ENCODE assay signal across 8 cellular contexts in genomic region chr14:91374897-91375747, GRCh38. TPM values are rescaled to one million over a fixed set of nuclear protein-coding genes. Genes with fewer than 3 reads are reported as not detected.
DNase-seq lines count a peak whose midpoint lies in the region; ATAC-seq, FAIRE-seq and TF ChIP-seq lines count a peak whose summit lies in the region.

No MANE protein-coding gene starts in this region.

- H2BK12ac ChIP-seq in H1 (ENCODE audit: low read depth, low read length), result peak overlapping the region; percentile 80; the same call in 1 of the 2 replicates

- DNase-seq in LHCN-M2 (ENCODE audit: low read depth) (peak; percentile 52), Peyer's patch (no peak), H1 (ENCODE audit: low read depth in 1 of 2, low spot score in 2 of 2) (no peak)
- DNase-seq in activated CD8-positive, alpha-beta memory T cell treated with anti-CD3 and anti-CD28 coated beads, Interleukin-2, amount 50 U/mL, for 4 hours, result no peak

- no peak for TF ChIP-seq RAD21 in H1 (IDR thresholded peaks at IDR 0.05 in 1 of 2, conservative IDR thresholded peaks at IDR 0.05 in 1 of 2; ENCODE audit: low read depth in 2 of 2, low read length in 2 of 2)

- peak overlapping the region; percentile 77; the same call in 1 of the 2 replicates for H2BK15ac ChIP-seq in H1 (ENCODE audit: low read length)

- H3K4me2 ChIP-seq in BLaER1 treated with 17β-estradiol and CSF1 and Interleukin-3, amounts not matched to agents 10 nM and 100 nM, result peak overlapping the region; percentile 79 to 99 (median 92)
- no peak overlapping the region for H3K4me2 ChIP-seq in H1 (ENCODE audit: insufficient read depth in 1 of 2, low read depth in 2 of 2, low read length in 2 of 2)

- no peak overlapping the region for H2BK120ac ChIP-seq in H1 (replicated peaks; ENCODE audit: low read depth, low read length)

- FAIRE-seq in H1 (lab: Jason Lieb, UNC), result no peak

- H3K14ac ChIP-seq in H1 (ENCODE audit: insufficient read length), result no peak overlapping the region

- TF ChIP-seq POLR2A in Peyer's patch (IDR thresholded peaks at IDR 0.05) (no peak), H1 (IDR thresholded peaks at IDR 0.05; ENCODE audit: control extremely low read depth in 1 of 2, low read depth in 2 of 2, low read length in 2 of 2) (no peak)

- H3K4ac ChIP-seq in H1 (replicated peaks; ENCODE audit: insufficient read length, low read depth, low read length), result peak overlapping the region; percentile 10

- peak overlapping the region; percentile 88 for H2BK20ac ChIP-seq in H1 (ENCODE audit: low read length)

- H3K23ac ChIP-seq in H1 (ENCODE audit: insufficient read length), result no peak overlapping the region

- H2AFZ ChIP-seq in H1 (ENCODE audit: low read length), result no peak overlapping the region

- H3K27me3 ChIP-seq in BLaER1 treated with 17β-estradiol and CSF1 and Interleukin-3, amounts not matched to agents 10 nM and 100 nM, result no peaks in the 10 kb centered on the region
- no peaks in the 10 kb centered on the region for H3K27me3 ChIP-seq in Peyer's patch
- no peaks in the 10 kb centered on the region for H3K27me3 ChIP-seq in H1 (replicated peaks in 1 of 4; ENCODE audit: control insufficient read depth in 3 of 4, extremely low read depth in 1 of 4, insufficient read depth in 3 of 4, low read length in 3 of 4)

- H3K56ac ChIP-seq in H1 (replicated peaks; ENCODE audit: insufficient read length, low read depth, low read length), result no peak overlapping the region

- H4K20me1 ChIP-seq in BLaER1 treated with 17β-estradiol and CSF1 and Interleukin-3, amounts not matched to agents 10 nM and 100 nM, result peaks cover 0 to 99% (median 97%) of the 10 kb centered on the region in 11 experiments; a peak in 18 of 22 replicates
- peaks cover 31 to 32% of the 10 kb centered on the region in 2 experiments for H4K20me1 ChIP-seq in H1 (replicated peaks in 1 of 2; ENCODE audit: control insufficient read depth in 1 of 2, insufficient read depth in 2 of 2, low read length in 2 of 2)

- H3K27ac ChIP-seq in BLaER1 treated with 17β-estradiol and CSF1 and Interleukin-3, amounts not matched to agents 10 nM and 100 nM, result peak overlapping the region in 9 of 11 experiments; percentile 14 to 63 (median 42); a peak in 16 of 22 replicates
- H3K27ac ChIP-seq in Peyer's patch (peak overlapping the region in 3 of 4 donors; percentile 3 to 79 (median 60)), H1 (ENCODE audit: low read depth, low read length) (peak overlapping the region; percentile 21; the same call in 1 of the 2 replicates)

- no peak for TF ChIP-seq CTCF in Peyer's patch (IDR thresholded peaks at IDR 0.05)
- no peak for TF ChIP-seq CTCF in H1 (IDR thresholded peaks at IDR 0.05; ENCODE audit: control extremely low read depth in 1 of 3, insufficient read depth in 1 of 3, low read depth in 1 of 3, low read length in 3 of 3)

- no peak overlapping the region; a peak in 1 of 20 replicates for H3K4me3 ChIP-seq in BLaER1 treated with 17β-estradiol and CSF1 and Interleukin-3, amounts not matched to agents 10 nM and 100 nM
- no peak overlapping the region for H3K4me3 ChIP-seq in Peyer's patch
- no peak overlapping the region for H3K4me3 ChIP-seq in H1 (ENCODE audit: extremely low read depth in 1 of 4, insufficient read depth in 2 of 4, low read depth in 3 of 4, low read length in 4 of 4)

- H3K4me1 ChIP-seq in BLaER1 treated with 17β-estradiol and CSF1 and Interleukin-3, amounts not matched to agents 10 nM and 100 nM, result peaks cover 99 to 100% (median 100%) of the 10 kb centered on the region in 10 experiments
- H3K4me1 ChIP-seq in Peyer's patch, result peaks cover 4 to 73% (median 59%) of the 10 kb centered on the region in 4 donors
- H3K4me1 ChIP-seq in H1 (replicated peaks in 1 of 4; ENCODE audit: control insufficient read depth in 3 of 4, insufficient read depth in 4 of 4, low read length in 3 of 4), result peaks cover 6 to 57% (median 32%) of the 10 kb centered on the region in 4 experiments

- H4K5ac ChIP-seq in H1 (ENCODE audit: insufficient read length, low read depth, low read length), result no peak overlapping the region

- no peaks in the 10 kb centered on the region for H3K9me3 ChIP-seq in BLaER1 treated with 17β-estradiol and CSF1 and Interleukin-3, amounts not matched to agents 10 nM and 100 nM (replicated peaks in 1 of 11)
- H3K9me3 ChIP-seq in Peyer's patch (no peaks in the 10 kb centered on the region), H1 (ENCODE audit: insufficient read depth in 2 of 2, low read depth in 1 of 2, low read length in 1 of 2) (no peaks in the 10 kb centered on the region)

- H3K79me2 ChIP-seq in H1 (ENCODE audit: control insufficient read depth in 1 of 2, insufficient read depth in 2 of 2, low read length in 2 of 2), result peaks cover 0 to 92% of the 10 kb centered on the region in 2 experiments; a peak in 2 of 4 replicates

- 88% methylated on average over 23 of the region's 28 CpGs; no CpG with 5 or more reads in 1 of the 2 experiments for WGBS in H1 (ENCODE audit: extremely low coverage in 1 of 2, insufficient coverage in 1 of 2, insufficient read length in 1 of 2, insufficient replicate concordance in 2 of 2, low coverage in 1 of 2, low lambda C conversion rate in 2 of 2, missing lambda C conversion rate in 1 of 2), 2 experiments

- ATAC-seq in HG02973 (IDR thresholded peaks at IDR 0.05; ENCODE audit: unreplicated experiment), result no peak
- no peak for ATAC-seq in HG03439 (IDR thresholded peaks at IDR 0.05; ENCODE audit: unreplicated experiment)
- no peak for ATAC-seq in HG03342 (IDR thresholded peaks at IDR 0.05; ENCODE audit: unreplicated experiment)

- peak overlapping the region in 9 of 11 experiments; percentile 3 to 67 (median 34); a peak in 12 of 22 replicates for H3K9ac ChIP-seq in BLaER1 treated with 17β-estradiol and CSF1 and Interleukin-3, amounts not matched to agents 10 nM and 100 nM
- H3K9ac ChIP-seq in H1 (replicated peaks in 1 of 4; ENCODE audit: extremely low read depth in 1 of 4, low read depth in 3 of 4, low read length in 3 of 4), result no peak overlapping the region

- POLR2A ChIA-PET in H1 (lab: Charles Lee; ENCODE audit: partially characterized antibody), result interaction anchor here (1.2 to 2.7 kb wide), 4 partner anchors 12 to 43 kb away, joined by 4 to 12 read pairs (median 4); partner anchors contain the start of gene CCDC88C

- peaks cover 42% of the 10 kb centered on the region for H3K79me1 ChIP-seq in H1 (ENCODE audit: low read depth, low read length)

- no peak overlapping the region for H4K8ac ChIP-seq in H1 (ENCODE audit: extremely low read depth, insufficient read depth, low read length)

- CTCF ChIA-PET in H1 (lab: Charles Lee; ENCODE audit: partially characterized antibody), result interaction anchor here (0.7 to 4.3 kb wide), 13 partner anchors 11 to 52 kb away, joined by 3 to 44 read pairs (median 5); partner anchors contain the start of gene CCDC88C

- no peak for TF ChIP-seq EP300 in H1 (IDR thresholded peaks at IDR 0.05; ENCODE audit: borderline replicate concordance in 1 of 2, low read depth in 2 of 2, low read length in 2 of 2)

- 0 out of 2 replicates have a peak overlapping the region, but pooled peaks have one; percentile 2 for H2AK5ac ChIP-seq in H1 (ENCODE audit: low read depth, low read length)

- H2BK5ac ChIP-seq in H1 (ENCODE audit: low read depth, low read length), result peak overlapping the region; percentile 77

- H3K18ac ChIP-seq in H1 (ENCODE audit: extremely low read depth, low read length), result peak overlapping the region; percentile 56; the same call in 1 of the 2 replicates

- H3K23me2 ChIP-seq in H1 (ENCODE audit: low read depth, low read length), result no peaks in the 10 kb centered on the region

- peaks cover 0 to 19% (median 0%) of the 10 kb centered on the region in 11 experiments; a peak in 6 of 22 replicates for H3K36me3 ChIP-seq in BLaER1 treated with 17β-estradiol and CSF1 and Interleukin-3, amounts not matched to agents 10 nM and 100 nM
- no peaks in the 10 kb centered on the region for H3K36me3 ChIP-seq in Peyer's patch
- no peaks in the 10 kb centered on the region for H3K36me3 ChIP-seq in H1 (ENCODE audit: control insufficient read depth in 2 of 4, insufficient read depth in 4 of 4, low read length in 3 of 4)

- H4K91ac ChIP-seq in H1 (replicated peaks; ENCODE audit: insufficient read length, low read length), result no peak overlapping the region

TF ChIP-seq in H1, 55 proteins besides CTCF, POLR2A, EP300 and RAD21:
- TF ChIP-seq KDM5A (IDR thresholded peaks at IDR 0.05; ENCODE audit: low read length) (no peak), SRF (IDR thresholded peaks at IDR 0.05; ENCODE audit: low read depth, low read length) (no peak)

RNA-seq across cellular contexts. Expression of gene CCDC88C, which starts 42.5 kb away (rescaled TPM):
- 0.06 TPM in 1 of 2 replicates, not detected in the other for total RNA-seq in LHCN-M2 (2014; rRNA removed)
- polyA plus RNA-seq in LHCN-M2 (2012), result not detected
- 100 to 1,000 TPM in 1 of 4 donors, 10 to 100 TPM in 3; 18.9 to 189 (median 77.2) TPM for total RNA-seq in Peyer's patch
- 55.4 and 57.7 TPM in 2 replicates for total RNA-seq in H1 (2021; fragmentation: NEBNext Ultra II Directional; extraction: Animal tissue kit (Norgen Biotek cat#: 25700))
- polyA plus RNA-seq in H1 (2011; rRNA removed), result 10.3 and 19.5 TPM in 2 replicates
- polyA plus RNA-seq in H1 (2011; cell fraction: cytosol; rRNA removed), result 17.7 TPM
- polyA plus RNA-seq in H1 (2011; cell fraction: nucleus; rRNA removed), result 46.9 TPM
- 23.7 to 30.8 TPM (median 27.7 TPM) in 4 replicates for polyA plus RNA-seq in H1 (2012, experiment 1 of 2)
- 10.5 TPM for polyA plus RNA-seq in H1 (2012, experiment 2 of 2)
- polyA plus RNA-seq in H1 (2013, experiment 1 of 2), result 23.3 TPM
- 22.6 TPM for polyA plus RNA-seq in H1 (2013, experiment 2 of 2)
- polyA minus RNA-seq in H1 (2011; rRNA and poly(A)+ RNA removed), result 41.4 and 42.2 TPM in 2 replicates
- polyA minus RNA-seq in H1 (2011; cell fraction: cytosol; rRNA and poly(A)+ RNA removed), result 27.2 TPM
- polyA minus RNA-seq in H1 (2011; cell fraction: nucleus; rRNA and poly(A)+ RNA removed), result 64.1 TPM

Comparison
In these comparisons a context has a peak if more than half of its experiments do, and no peak if none do; other contexts are left out.
1. H3K4me2 ChIP-seq: peak in BLaER1 treated with 17β-estradiol and CSF1 and Interleukin-3, amounts not matched to agents 10 nM and 100 nM (11 of 11); none in H1 (0 of 2).
2. H3K9ac ChIP-seq: peak in BLaER1 treated with 17β-estradiol and CSF1 and Interleukin-3, amounts not matched to agents 10 nM and 100 nM (9 of 11); none in H1 (0 of 4).
3. RNA of gene CCDC88C, which starts 42.5 kb away (total RNA-seq): 18.9 to 189 TPM in Peyer's patch and 55.4 to 57.7 TPM in H1; 0.06 TPM in LHCN-M2; every median in the first group is over 10 times any median in the second.
4. Peak in every context shown above with its lines, with median percentiles within 50 percentile points of each other: H3K27ac ChIP-seq.